9 cellular contexts compared by ENCODE assay signal in genomic region chr4:81565137-81565870, GRCh38.
DNase-seq lines count a peak whose midpoint lies in the region; ATAC-seq and TF ChIP-seq lines count a peak whose summit lies in the region.
"Had no signal": no experiment of that assay in that cellular context is flagged by ENCODE, and none has a peak within 500 bp of the region (broad histone marks: within the 10 kb centered on the region; RNA-seq: fewer than 3 reads in every experiment).

No MANE protein-coding gene starts in this region.

- no peak for TF ChIP-seq CTCF in GM23338 (conservative IDR thresholded peaks at IDR 0.05; ENCODE audit: low read depth in 2 of 2)
- TF ChIP-seq CTCF in MCF 10A (IDR thresholded peaks at IDR 0.05; ENCODE audit: unreplicated experiment): no peak
- no peak for TF ChIP-seq CTCF in gastrocnemius medialis (IDR thresholded peaks at IDR 0.05 in 4 of 5, conservative IDR thresholded peaks at IDR 0.05 in 1 of 5)

- H3K4me3 ChIP-seq in GM23338 (no peak overlapping the region), gastrocnemius medialis (peak overlapping the region; percentile 25 to 37 (median 30))

- H3K4me1 ChIP-seq in GM23338 (ENCODE audit: insufficient read depth): peaks cover 19% of the 10 kb centered on the region
- H3K4me1 ChIP-seq in gastrocnemius medialis: no peaks in the 10 kb centered on the region

- H3K36me3 Mint-ChIP-seq in GM23338 (ENCODE audit: low read depth) (no peaks in the 10 kb centered on the region), MCF 10A (ENCODE audit: insufficient read depth, unreplicated experiment) (peaks cover 6% of the 10 kb centered on the region)
- no peaks in the 10 kb centered on the region for H3K36me3 Mint-ChIP-seq in activated CD4-positive, alpha-beta T cell treated with anti-CD3 and anti-CD28 coated beads, Interleukin-2, amount 10 ng/mL, durations not matched to agents 7 days and 5 days (ENCODE audit: low read depth)

- H3K4me3 Mint-ChIP-seq in GM23338: no peak overlapping the region
- H3K4me3 Mint-ChIP-seq in MCF 10A (ENCODE audit: unreplicated experiment): peak overlapping the region; percentile 19
- no peak overlapping the region for H3K4me3 Mint-ChIP-seq in activated CD4-positive, alpha-beta T cell treated with anti-CD3 and anti-CD28 coated beads, Interleukin-2, amount 10 ng/mL, durations not matched to agents 7 days and 5 days
- H3K4me3 Mint-ChIP-seq: activated CD4-positive, alpha-beta T cell treated with anti-CD3 and anti-CD28 coated beads for 36 hours had no signal

- H3K27ac Mint-ChIP-seq in GM23338 (no peak overlapping the region), MCF 10A (ENCODE audit: low read depth, unreplicated experiment) (no peak overlapping the region)
- no peak overlapping the region for H3K27ac Mint-ChIP-seq in activated CD4-positive, alpha-beta T cell treated with anti-CD3 and anti-CD28 coated beads, Interleukin-2, amount 10 ng/mL, durations not matched to agents 7 days and 5 days
- H3K27ac Mint-ChIP-seq: activated CD4-positive, alpha-beta T cell treated with anti-CD3 and anti-CD28 coated beads for 36 hours had no signal

- TF ChIP-seq POLR2A in gastrocnemius medialis (IDR thresholded peaks at IDR 0.05): peak in 1 of 2 donors; percentile 43

- no peaks in the 10 kb centered on the region for H3K9me3 ChIP-seq in gastrocnemius medialis

- H3K4me2 ChIP-seq in GM23338: no peak overlapping the region

- H3K27me3 Mint-ChIP-seq in GM23338 (ENCODE audit: insufficient read depth, low read depth, poor library complexity): peaks cover 4% of the 10 kb centered on the region
- no peaks in the 10 kb centered on the region for H3K27me3 Mint-ChIP-seq in MCF 10A (ENCODE audit: insufficient read depth, unreplicated experiment)
- H3K27me3 Mint-ChIP-seq in activated CD4-positive, alpha-beta T cell treated with anti-CD3 and anti-CD28 coated beads, Interleukin-2, amount 10 ng/mL, durations not matched to agents 7 days and 5 days: no peaks in the 10 kb centered on the region
- H3K27me3 Mint-ChIP-seq: activated CD4-positive, alpha-beta T cell treated with anti-CD3 and anti-CD28 coated beads for 36 hours had no signal

- no peaks in the 10 kb centered on the region; the same call in 2 of the 3 replicates for H3K9me3 Mint-ChIP-seq in GM23338
- no peaks in the 10 kb centered on the region for H3K9me3 Mint-ChIP-seq in MCF 10A (ENCODE audit: unreplicated experiment)
- peaks cover 2% of the 10 kb centered on the region for H3K9me3 Mint-ChIP-seq in activated CD4-positive, alpha-beta T cell treated with anti-CD3 and anti-CD28 coated beads, Interleukin-2, amount 10 ng/mL, durations not matched to agents 7 days and 5 days

- H3K27ac ChIP-seq in GM23338 (ENCODE audit: low read depth) (no peak overlapping the region), gastrocnemius medialis (peak overlapping the region; percentile 52 to 67 (median 64))

- H4K20me1 ChIP-seq in GM23338 (replicated peaks; ENCODE audit: insufficient read depth): no peaks in the 10 kb centered on the region

- POLR2A ChIA-PET in MCF 10A (lab: Yijun Ruan, JAX): interaction anchor here (0.6 to 1.1 kb wide), 2 partner anchors 16 to 55 kb away, joined by 3 read pairs; no protein-coding TSS in a partner anchor
- POLR2A ChIA-PET in activated CD4-positive, alpha-beta T cell treated with anti-CD3 and anti-CD28 coated beads, Interleukin-2, amount 10 ng/mL, durations not matched to agents 7 days and 5 days (lab: Charles Lee): no interaction called here

- H3K36me3 ChIP-seq in GM23338 (ENCODE audit: insufficient read depth) (no peaks in the 10 kb centered on the region), gastrocnemius medialis (no peaks in the 10 kb centered on the region)

- intact Hi-C loops in MCF 10A (cut with micrococcal nuclease) (no loop called here), gastrocnemius medialis (cut with DNase I; ENCODE audit: low total_unique reads) (no loop called here)

- H3F3A ChIP-seq in GM23338 (replicated peaks; ENCODE audit: low read depth): no peaks in the 10 kb centered on the region

- no TSS peak for BruUV-seq in MCF 10A (replicated peaks; lab: Mats Ljungman, UMichigan)

- H2AFZ ChIP-seq in GM23338: peak overlapping the region; percentile 78

- peaks cover 16% of the 10 kb centered on the region for H3K4me1 Mint-ChIP-seq in GM23338
- H3K4me1 Mint-ChIP-seq in MCF 10A (ENCODE audit: insufficient read depth, unreplicated experiment): peaks cover 10% of the 10 kb centered on the region
- H3K4me1 Mint-ChIP-seq in activated CD4-positive, alpha-beta T cell treated with anti-CD3 and anti-CD28 coated beads, Interleukin-2, amount 10 ng/mL, durations not matched to agents 7 days and 5 days: peaks cover 13% of the 10 kb centered on the region

- no peaks in the 10 kb centered on the region for H3K9me2 ChIP-seq in GM23338 (ENCODE audit: insufficient read depth)

- H3K79me2 ChIP-seq in GM23338 (replicated peaks; ENCODE audit: insufficient read depth): no peaks in the 10 kb centered on the region

- CTCF ChIA-PET in MCF 10A (lab: Yijun Ruan, JAX): interaction anchor here (0.6 kb wide), 1 partner anchor 31 kb away, joined by 5 read pairs; no protein-coding TSS in a partner anchor
- CTCF ChIA-PET in activated CD4-positive, alpha-beta T cell treated with anti-CD3 and anti-CD28 coated beads, Interleukin-2, amount 10 ng/mL, durations not matched to agents 7 days and 5 days (lab: Charles Lee): interaction anchor here (0.5 kb wide), 1 partner anchor 16 kb away, joined by 3 read pairs; no protein-coding TSS in a partner anchor

- no peak for DNase-seq in GM23338 (ENCODE audit: low spot score)
- DNase-seq in MCF 10A (ENCODE audit: unreplicated experiment): peak; percentile 27
- peak; percentile 31 for DNase-seq in iPS-NIHi7 (ENCODE audit: extremely low spot score)
- DNase-seq in gastrocnemius medialis: peak; percentile 41 to 62
- no peak for DNase-seq in activated CD4-positive, alpha-beta T cell treated with anti-CD3 and anti-CD28 coated beads, Interleukin-2, amount 10 ng/mL, durations not matched to agents 7 days and 5 days
- DNase-seq: activated CD4-positive, alpha-beta T cell treated with anti-CD3 and anti-CD28 coated beads for 36 hours had no signal

- in situ Hi-C loops in gastrocnemius medialis (cut with MboI; ENCODE audit: low sequenced_read_pairs in 4 of 4): no loop called here

- ATAC-seq in GM23338 (peak; percentile 74), gastrocnemius medialis (peak; percentile 54 to 77), GM21381 (IDR thresholded peaks at IDR 0.05; ENCODE audit: unreplicated experiment) (no peak), GM21360 (IDR thresholded peaks at IDR 0.05; ENCODE audit: unreplicated experiment) (no peak), GM18511 (IDR thresholded peaks at IDR 0.05; ENCODE audit: unreplicated experiment) (no peak)
- ATAC-seq: activated CD4-positive, alpha-beta T cell treated with anti-CD3 and anti-CD28 coated beads for 36 hours had no signal

- H3K27me3 ChIP-seq in GM23338 (ENCODE audit: insufficient read depth): no peaks in the 10 kb centered on the region
- no peaks in the 10 kb centered on the region for H3K27me3 ChIP-seq in gastrocnemius medialis

TF ChIP-seq in GM23338, 12 proteins besides CTCF, POLR2A, EP300 and RAD21 (continues in another document):
- TF ChIP-seq POLR2AphosphoS5 (IDR thresholded peaks at IDR 0.05; ENCODE audit: low read depth) (no peak), EZH2 (IDR thresholded peaks at IDR 0.05; ENCODE audit: low read depth, unreplicated experiment) (no peak), EZH2phosphoT487 (IDR thresholded peaks at IDR 0.05; ENCODE audit: unreplicated experiment) (no peak), CREB1 (CRISPR knock-in tag; IDR thresholded peaks at IDR 0.05; ENCODE audit: low read depth) (no peak), JUNB (IDR thresholded peaks at IDR 0.05; ENCODE audit: unreplicated experiment) (no peak)

Comparison
In these comparisons a context has a peak if more than half of its experiments do, and no peak if none do; other contexts are left out.
1. ATAC-seq: peak in GM23338 (single experiment) and gastrocnemius medialis (2 of 2); none in GM21381 (single experiment), GM21360 (single experiment) and GM18511 (single experiment).
2. DNase-seq: peak in MCF 10A (single experiment), iPS-NIHi7 (single experiment) and gastrocnemius medialis (2 of 2); none in GM23338 (single experiment) and activated CD4-positive, alpha-beta T cell treated with anti-CD3 and anti-CD28 coated beads, Interleukin-2, amount 10 ng/mL, durations not matched to agents 7 days and 5 days (single experiment).